ENCODE assay signal across 18 cellular contexts in genomic region chr14:49881296-49882006, GRCh38.
"Had no signal": no experiment of that assay in that cellular context is flagged by ENCODE, and none has a peak within 500 bp of the region (broad histone marks: within the 10 kb centered on the region; RNA-seq: fewer than 3 reads in every experiment).

No MANE protein-coding gene starts in this region.

- H3K36me3 ChIP-seq: cardiac muscle cell, right atrium auricular region, upper lobe of left lung, WERI-Rb-1 had no signal

- FAIRE-seq: colon had no signal

- H3K27ac Mint-ChIP-seq: activated naive CD4-positive, alpha-beta T cell treated with anti-CD3 and anti-CD28 coated beads for 36 hours; progenitor cell of endocrine pancreas had no signal

- H3K4me1 ChIP-seq: right atrium auricular region had no signal

- H3K27ac ChIP-seq: cardiac muscle cell, right atrium auricular region, WERI-Rb-1 had no signal

- DNase-seq: activated CD4-positive, alpha-beta T cell treated with anti-CD3 and anti-CD28 coated beads for 4 hours; activated naive CD4-positive, alpha-beta T cell treated with anti-CD3 and anti-CD28 coated beads for 36 hours; activated T-cell treated with anti-CD3 and anti-CD28 coated beads for 4 hours; foreskin melanocyte; kidney glomerular epithelial cell; left ventricle myocardium superior; mesendoderm; occipital lobe; stimulated activated naive CD8-positive, alpha-beta T cell treated with anti-CD3 and anti-CD28 coated beads, Interleukin-15, amount 100 ng/mL, for 72 hours; T-helper 17 cell; upper lobe of left lung; WERI-Rb-1 had no signal

- H3K4me3 ChIP-seq: cardiac muscle cell, right atrium auricular region, skin epidermis, upper lobe of left lung had no signal

- ATAC-seq: left ventricle myocardium superior; stimulated activated naive CD8-positive, alpha-beta T cell treated with anti-CD3 and anti-CD28 coated beads, Interleukin-15, amount 100 ng/mL, for 72 hours; T-helper 17 cell had no signal

- H3K27me3 ChIP-seq: cardiac muscle cell, right atrium auricular region, upper lobe of left lung had no signal

- H3K27me3 Mint-ChIP-seq: progenitor cell of endocrine pancreas; stimulated activated naive CD8-positive, alpha-beta T cell treated with anti-CD3 and anti-CD28 coated beads, Interleukin-15, amount 100 ng/mL, for 72 hours; T-helper 17 cell had no signal

- H3K9me3 Mint-ChIP-seq: activated naive CD4-positive, alpha-beta T cell treated with anti-CD3 and anti-CD28 coated beads for 36 hours; nephron; stimulated activated naive CD8-positive, alpha-beta T cell treated with anti-CD3 and anti-CD28 coated beads, Interleukin-15, amount 100 ng/mL, for 72 hours had no signal

- H3K4me3 Mint-ChIP-seq: activated naive CD4-positive, alpha-beta T cell treated with anti-CD3 and anti-CD28 coated beads for 36 hours; nephron; stimulated activated naive CD8-positive, alpha-beta T cell treated with anti-CD3 and anti-CD28 coated beads, Interleukin-15, amount 100 ng/mL, for 72 hours; T-helper 17 cell had no signal

- H3K9me3 ChIP-seq: right atrium auricular region, upper lobe of left lung had no signal
